18 cellular contexts compared by ENCODE assay signal in genomic region chr14:43184540-43184939, GRCh38.
DNase-seq lines count a peak whose midpoint lies in the region; ATAC-seq, FAIRE-seq and TF ChIP-seq lines count a peak whose summit lies in the region.
"Had no signal": no experiment of that assay in that cellular context is flagged by ENCODE, and none has a peak within 500 bp of the region (broad histone marks: within the 10 kb centered on the region; RNA-seq: fewer than 3 reads in every experiment).

No MANE protein-coding gene starts in this region.

- WGBS in H1 (ENCODE audit: extremely low coverage in 1 of 2, insufficient coverage in 1 of 2, insufficient read length in 1 of 2, insufficient replicate concordance in 2 of 2, low coverage in 1 of 2, low lambda C conversion rate in 2 of 2, missing lambda C conversion rate in 1 of 2), 2 experiments, result 70% methylated on average over 3 of the region's 3 CpGs; no CpG with 5 or more reads in 1 of the 2 experiments

- no peak overlapping the region for H3K9ac ChIP-seq in Karpas-422 (ENCODE audit: low read length)
- no peak overlapping the region for H3K9ac ChIP-seq in H1 (replicated peaks in 1 of 4; ENCODE audit: extremely low read depth in 1 of 4, low read depth in 3 of 4, low read length in 3 of 4)

- H4K8ac ChIP-seq in H1 (ENCODE audit: extremely low read depth, insufficient read depth, low read length), result no peak overlapping the region

- no peaks in the 10 kb centered on the region for H3K27me3 Mint-ChIP-seq in GM23338 (ENCODE audit: insufficient read depth, low read depth, poor library complexity)
- no peaks in the 10 kb centered on the region for H3K27me3 Mint-ChIP-seq in mesothelial cell of epicardium (ENCODE audit: low read depth)
- no peaks in the 10 kb centered on the region for H3K27me3 Mint-ChIP-seq in naive thymus-derived CD8-positive, alpha-beta T cell
- H3K27me3 Mint-ChIP-seq: B cell; CD4-positive, alpha-beta memory T cell had no signal

- no peak overlapping the region for H2BK5ac ChIP-seq in H1 (ENCODE audit: low read depth, low read length)

- peak; percentile 75 for ATAC-seq in GM23338
- no peak for ATAC-seq in naive thymus-derived CD8-positive, alpha-beta T cell

- H4K91ac ChIP-seq in H1 (replicated peaks; ENCODE audit: insufficient read length, low read length), result no peak overlapping the region

- H3K4me3 ChIP-seq in GM23338 (no peak overlapping the region), Karpas-422 (ENCODE audit: low read length) (no peak overlapping the region), H1 (ENCODE audit: extremely low read depth in 1 of 4, insufficient read depth in 2 of 4, low read depth in 3 of 4, low read length in 4 of 4) (no peak overlapping the region)

- no peak for TF ChIP-seq RAD21 in H1 (IDR thresholded peaks at IDR 0.05 in 1 of 2, conservative IDR thresholded peaks at IDR 0.05 in 1 of 2; ENCODE audit: low read depth in 2 of 2, low read length in 2 of 2)

- H3K23me2 ChIP-seq in H1 (ENCODE audit: low read depth, low read length), result no peaks in the 10 kb centered on the region

- CTCF ChIA-PET in H1 (lab: Charles Lee; ENCODE audit: partially characterized antibody), result no interaction called here

- H3K36me3 ChIP-seq in GM23338 (ENCODE audit: insufficient read depth) (no peaks in the 10 kb centered on the region), Karpas-422 (ENCODE audit: insufficient read depth, low read length) (no peaks in the 10 kb centered on the region), H1 (ENCODE audit: control insufficient read depth in 2 of 4, insufficient read depth in 4 of 4, low read length in 3 of 4) (no peaks in the 10 kb centered on the region)

- no peaks in the 10 kb centered on the region for H3K79me1 ChIP-seq in H1 (ENCODE audit: low read depth, low read length)

- no peak overlapping the region for H2AK5ac ChIP-seq in H1 (ENCODE audit: low read depth, low read length)

- H3F3A ChIP-seq in GM23338 (replicated peaks; ENCODE audit: low read depth), result no peaks in the 10 kb centered on the region

- H3K4ac ChIP-seq in H1 (replicated peaks; ENCODE audit: insufficient read length, low read depth, low read length), result no peak overlapping the region

- peak overlapping the region; percentile 66; the same call in 1 of the 2 replicates for H3K27ac Mint-ChIP-seq in GM23338
- H3K27ac Mint-ChIP-seq in mesothelial cell of epicardium, result no peak overlapping the region
- H3K27ac Mint-ChIP-seq in naive thymus-derived CD8-positive, alpha-beta T cell, result no peak overlapping the region
- H3K27ac Mint-ChIP-seq: B cell; CD4-positive, alpha-beta memory T cell had no signal

- H3K18ac ChIP-seq in H1 (ENCODE audit: extremely low read depth, low read length), result no peak overlapping the region

- TF ChIP-seq CTCF in GM23338 (conservative IDR thresholded peaks at IDR 0.05; ENCODE audit: low read depth in 2 of 2) (no peak), H1 (IDR thresholded peaks at IDR 0.05; ENCODE audit: control extremely low read depth in 1 of 3, insufficient read depth in 1 of 3, low read depth in 1 of 3, low read length in 3 of 3) (no peak), mesothelial cell of epicardium (IDR thresholded peaks at IDR 0.05; ENCODE audit: unreplicated experiment) (no peak)

- POLR2A ChIA-PET in H1 (lab: Charles Lee; ENCODE audit: partially characterized antibody), result no interaction called here
- POLR2A ChIA-PET in naive thymus-derived CD8-positive, alpha-beta T cell (lab: Charles Lee), result no interaction called here

- FAIRE-seq in H1 (lab: Jason Lieb, UNC), result peak; percentile 50
- FAIRE-seq: G401.6, GM12892, HTR-8/SVneo had no signal

- H3K4me1 ChIP-seq in GM23338 (ENCODE audit: insufficient read depth) (peaks cover 17% of the 10 kb centered on the region), Karpas-422 (ENCODE audit: low read length) (no peaks in the 10 kb centered on the region), H1 (replicated peaks in 1 of 4; ENCODE audit: control insufficient read depth in 3 of 4, insufficient read depth in 4 of 4, low read length in 3 of 4) (no peaks in the 10 kb centered on the region; a peak in 1 of 7 replicates)

- no peak for TF ChIP-seq EP300 in H1 (IDR thresholded peaks at IDR 0.05; ENCODE audit: borderline replicate concordance in 1 of 2, low read depth in 2 of 2, low read length in 2 of 2)

- H3K4me1 Mint-ChIP-seq in GM23338, result peaks cover 17% of the 10 kb centered on the region
- H3K4me1 Mint-ChIP-seq in mesothelial cell of epicardium, result no peaks in the 10 kb centered on the region
- H3K4me1 Mint-ChIP-seq in naive thymus-derived CD8-positive, alpha-beta T cell, result no peaks in the 10 kb centered on the region
- H3K4me1 Mint-ChIP-seq: B cell; CD4-positive, alpha-beta memory T cell had no signal

- no peak overlapping the region for H3K27ac ChIP-seq in GM23338 (ENCODE audit: low read depth)
- no peak overlapping the region for H3K27ac ChIP-seq in Karpas-422 (ENCODE audit: low read length)
- H3K27ac ChIP-seq in H1 (ENCODE audit: low read depth, low read length), result no peak overlapping the region
- H3K27ac ChIP-seq: C4-2B had no signal

- H2BK12ac ChIP-seq in H1 (ENCODE audit: low read depth, low read length), result no peak overlapping the region

- H4K20me1 ChIP-seq in GM23338 (replicated peaks; ENCODE audit: insufficient read depth) (no peaks in the 10 kb centered on the region), Karpas-422 (ENCODE audit: insufficient read depth, low read depth, low read length) (no peaks in the 10 kb centered on the region), H1 (replicated peaks in 1 of 2; ENCODE audit: control insufficient read depth in 1 of 2, insufficient read depth in 2 of 2, low read length in 2 of 2) (no peaks in the 10 kb centered on the region)

- H2BK15ac ChIP-seq in H1 (ENCODE audit: low read length), result no peak overlapping the region

- H2AFZ ChIP-seq in GM23338 (no peak overlapping the region), Karpas-422 (ENCODE audit: low read length) (peak overlapping the region; percentile 24; the same call in 1 of the 2 replicates), H1 (ENCODE audit: low read length) (no peak overlapping the region)

- no peak overlapping the region for H3K4me3 Mint-ChIP-seq in GM23338
- no peak overlapping the region for H3K4me3 Mint-ChIP-seq in mesothelial cell of epicardium
- no peak overlapping the region for H3K4me3 Mint-ChIP-seq in naive thymus-derived CD8-positive, alpha-beta T cell
- H3K4me3 Mint-ChIP-seq: B cell; CD4-positive, alpha-beta memory T cell had no signal

- TF ChIP-seq POLR2A in H1 (IDR thresholded peaks at IDR 0.05; ENCODE audit: control extremely low read depth in 1 of 2, low read depth in 2 of 2, low read length in 2 of 2), result no peak

- no peaks in the 10 kb centered on the region for H3K9me2 ChIP-seq in GM23338 (ENCODE audit: insufficient read depth)
- H3K9me2 ChIP-seq in Karpas-422 (replicated peaks; ENCODE audit: insufficient read depth, low read length), result no peaks in the 10 kb centered on the region

- no peaks in the 10 kb centered on the region for H3K27me3 ChIP-seq in GM23338 (ENCODE audit: insufficient read depth)
- no peaks in the 10 kb centered on the region for H3K27me3 ChIP-seq in Karpas-422 (ENCODE audit: low read length)
- H3K27me3 ChIP-seq in H1 (replicated peaks in 1 of 4; ENCODE audit: control insufficient read depth in 3 of 4, extremely low read depth in 1 of 4, insufficient read depth in 3 of 4, low read length in 3 of 4), result no peaks in the 10 kb centered on the region

- no peak overlapping the region for H3K23ac ChIP-seq in H1 (ENCODE audit: insufficient read length)

- H3K9me3 ChIP-seq in Karpas-422 (ENCODE audit: low read length) (no peaks in the 10 kb centered on the region; the same call in none of the 2 replicates), H1 (ENCODE audit: insufficient read depth in 2 of 2, low read depth in 1 of 2, low read length in 1 of 2) (no peaks in the 10 kb centered on the region)

- no peak overlapping the region for H3K14ac ChIP-seq in H1 (ENCODE audit: insufficient read length)

- no peak overlapping the region for H4K5ac ChIP-seq in H1 (ENCODE audit: insufficient read length, low read depth, low read length)

- H3K79me2 ChIP-seq in GM23338 (replicated peaks; ENCODE audit: insufficient read depth) (no peaks in the 10 kb centered on the region), Karpas-422 (ENCODE audit: low read length) (no peaks in the 10 kb centered on the region), H1 (ENCODE audit: control insufficient read depth in 1 of 2, insufficient read depth in 2 of 2, low read length in 2 of 2) (no peaks in the 10 kb centered on the region)

- H3K4me2 ChIP-seq in GM23338, result no peak overlapping the region
- no peak overlapping the region for H3K4me2 ChIP-seq in Karpas-422 (ENCODE audit: low read depth, low read length, poor library complexity, severe bottlenecking)
- no peak overlapping the region for H3K4me2 ChIP-seq in H1 (ENCODE audit: insufficient read depth in 1 of 2, low read depth in 2 of 2, low read length in 2 of 2)

- no peak overlapping the region for H3K56ac ChIP-seq in H1 (replicated peaks; ENCODE audit: insufficient read length, low read depth, low read length)

- H3K36me3 Mint-ChIP-seq in GM23338 (ENCODE audit: low read depth), result peaks cover 9% of the 10 kb centered on the region; the same call in 2 of the 3 replicates
- no peaks in the 10 kb centered on the region for H3K36me3 Mint-ChIP-seq in mesothelial cell of epicardium
- H3K36me3 Mint-ChIP-seq in naive thymus-derived CD8-positive, alpha-beta T cell, result no peaks in the 10 kb centered on the region
- H3K36me3 Mint-ChIP-seq: CD4-positive, alpha-beta memory T cell had no signal

- no peak overlapping the region for H2BK20ac ChIP-seq in H1 (ENCODE audit: low read length)

- DNase-seq in GM23338 (ENCODE audit: low spot score), result peak; percentile 34
- no peak for DNase-seq in Karpas-422
- no peak for DNase-seq in H1 (ENCODE audit: low read depth in 1 of 2, low spot score in 2 of 2)
- peak; percentile 7 for DNase-seq in iPS-NIHi11 (ENCODE audit: low spot score)
- no peak for DNase-seq in NOMO-1 treated with DMSO at 0.1 percent for 48 hours (lab: John Stamatoyannopoulos, UW; ENCODE audit: unreplicated experiment)
- no peak for DNase-seq in glomerular visceral epithelial cell (ENCODE audit: extremely low spot score)
- no peak for DNase-seq in mesothelial cell of epicardium (ENCODE audit: low spot score in 2 of 2, unreplicated experiment in 2 of 2)
- DNase-seq in naive thymus-derived CD8-positive, alpha-beta T cell, result no peak
- DNase-seq: CD4-positive, alpha-beta memory T cell; DMS79; H7; IMR-90; KBM-7 had no signal

- H3K9me3 Mint-ChIP-seq in GM23338 (peaks cover 9% of the 10 kb centered on the region; the same call in 2 of the 3 replicates), mesothelial cell of epicardium (peaks cover 19% of the 10 kb centered on the region)
- peaks cover 0 to 34% (median 7%) of the 10 kb centered on the region in 9 donors for H3K9me3 Mint-ChIP-seq in naive thymus-derived CD8-positive, alpha-beta T cell

- no peak overlapping the region for H2BK120ac ChIP-seq in H1 (replicated peaks; ENCODE audit: low read depth, low read length)

TF ChIP-seq in GM23338, 12 proteins besides CTCF, POLR2A, EP300 and RAD21 (continues in another document):
- TF ChIP-seq POLR2AphosphoS5 (IDR thresholded peaks at IDR 0.05; ENCODE audit: low read depth) (no peak), EZH2 (IDR thresholded peaks at IDR 0.05; ENCODE audit: low read depth, unreplicated experiment) (no peak)

TF ChIP-seq in H1, 55 proteins besides CTCF, POLR2A, EP300 and RAD21 (continues in another document):
- no peak for TF ChIP-seq BRCA1 (IDR thresholded peaks at IDR 0.05; ENCODE audit: low read depth, low read length)

Comparison
In these comparisons a context has a peak if more than half of its experiments do, and no peak if none do; other contexts are left out.
1. DNase-seq: peak in GM23338 (single experiment) and iPS-NIHi11 (single experiment); none in Karpas-422 (single experiment), H1 (0 of 2), NOMO-1 treated with DMSO at 0.1 percent for 48 hours (single experiment), glomerular visceral epithelial cell (single experiment), mesothelial cell of epicardium (0 of 2) and naive thymus-derived CD8-positive, alpha-beta T cell (0 of 10).